In genomic region chr12:122021193-122021821, GRCh38 we compare ENCODE assay signal across 8 cellular contexts. TPM values are rescaled to one million over a fixed set of nuclear protein-coding genes. Genes with fewer than 3 reads are reported as not detected.
DNase-seq lines count a peak whose midpoint lies in the region; ATAC-seq and TF ChIP-seq lines count a peak whose summit lies in the region.

No MANE protein-coding gene starts in this region.

- DNase-seq in NCI-H82 (lab: John Stamatoyannopoulos, UW) (peak; percentile 46), NCI-H82 treated with DMSO at 0.1 percent for 48 hours (lab: John Stamatoyannopoulos, UW; ENCODE audit: unreplicated experiment) (no peak), choroid plexus epithelial cell (ENCODE audit: low read depth) (peak; percentile 13), right lobe of liver (peak in 1 of 3 donors; percentile 44), thoracic aorta (ENCODE audit: low spot score) (no peak), activated gamma-delta T cell (lab: John Stamatoyannopoulos, UW) (no peak)

- peak overlapping the region; percentile 97 for H3K4me2 ChIP-seq in OCI-LY3 (ENCODE audit: low read length)

- peak overlapping the region; percentile 77 for H3K9ac ChIP-seq in OCI-LY3 (ENCODE audit: low read length)

- H4K20me1 ChIP-seq in OCI-LY3 (ENCODE audit: insufficient read depth, low read length): peaks cover 2% of the 10 kb centered on the region; the same call in 1 of the 2 replicates

- H3K4me1 ChIP-seq in OCI-LY3 (ENCODE audit: low read length) (peaks cover 30% of the 10 kb centered on the region), right lobe of liver (peaks cover 0 to 18% (median 7%) of the 10 kb centered on the region in 4 donors), thoracic aorta (ENCODE audit: control insufficient read depth in 1 of 2, low read depth in 2 of 2) (peaks cover 11 to 20% of the 10 kb centered on the region in 2 donors)

- H3K27ac ChIP-seq in OCI-LY3 (ENCODE audit: low read length) (peak overlapping the region; percentile 80), right lobe of liver (peak overlapping the region in 2 of 3 donors; percentile 36 to 91), thoracic aorta (peak overlapping the region; percentile 63 to 79)

- intact Hi-C loops in right lobe of liver (cut with DNase I): no loop called here

- TF ChIP-seq CTCF in OCI-LY3 (IDR thresholded peaks at IDR 0.05; ENCODE audit: low read depth, low read length) (no peak), choroid plexus epithelial cell (conservative IDR thresholded peaks at IDR 0.05; ENCODE audit: low read depth, low read length) (no peak), right lobe of liver (IDR thresholded peaks at IDR 0.05) (no peak), thoracic aorta (IDR thresholded peaks at IDR 0.05) (no peak)

- 5% methylated on average over 8 of the region's 57 CpGs for WGBS in right lobe of liver (ENCODE audit: insufficient coverage, low coverage, low lambda C conversion rate, missing lambda C conversion rate)

- H3K4me3 ChIP-seq in OCI-LY3 (ENCODE audit: low read length): peak overlapping the region; percentile 82
- H3K4me3 ChIP-seq in choroid plexus epithelial cell (ENCODE audit: low read depth, low read length): peak overlapping the region; percentile 61
- H3K4me3 ChIP-seq in right lobe of liver: peak overlapping the region; percentile 50 to 70 (median 56)
- peak overlapping the region; percentile 78 for H3K4me3 ChIP-seq in thoracic aorta

- H3K27me3 ChIP-seq in OCI-LY3 (ENCODE audit: low read depth, low read length) (no peaks in the 10 kb centered on the region), right lobe of liver (no peaks in the 10 kb centered on the region), thoracic aorta (replicated peaks; ENCODE audit: insufficient read depth) (no peaks in the 10 kb centered on the region)

- H3K9me3 ChIP-seq in OCI-LY3 (ENCODE audit: insufficient read depth, low read length) (peaks cover 17% of the 10 kb centered on the region; the same call in 1 of the 2 replicates), right lobe of liver (no peaks in the 10 kb centered on the region), thoracic aorta (peaks cover 5% of the 10 kb centered on the region)

- H3K36me3 ChIP-seq in OCI-LY3 (replicated peaks; ENCODE audit: low read depth, low read length) (peaks cover 13% of the 10 kb centered on the region), right lobe of liver (no peaks in the 10 kb centered on the region), thoracic aorta (no peaks in the 10 kb centered on the region)

- no peak for TF ChIP-seq POLR2A in right lobe of liver (IDR thresholded peaks at IDR 0.05)

- H2AFZ ChIP-seq in OCI-LY3 (ENCODE audit: low read depth, low read length): peak overlapping the region; percentile 39; the same call in 1 of the 2 replicates

- no peak for ATAC-seq in right lobe of liver
- no peak for ATAC-seq in thoracic aorta (ENCODE audit: insufficient number of reproducible peaks, low FRiP score, low read depth)
- no peak for ATAC-seq in GM19328 (IDR thresholded peaks at IDR 0.05; ENCODE audit: unreplicated experiment)

- H3K79me2 ChIP-seq in OCI-LY3 (ENCODE audit: low read length): peaks cover 59% of the 10 kb centered on the region

RNA-seq across cellular contexts. Expression of gene BCL7A, which starts 0.4 kb away (rescaled TPM):
- total RNA-seq in right lobe of liver (1 to 10 TPM; 3.5 to 6.4 (median 4.6) TPM), thoracic aorta (10 to 100 TPM in 1 of 2 donors, 1 to 10 TPM in 1; 9.6 to 12.9 TPM)

RNA-seq across cellular contexts. Expression of gene MLXIP, which starts 57.2 kb away (rescaled TPM):
- total RNA-seq in right lobe of liver: 10 to 100 TPM; 13.9 to 45.9 (median 16.6) TPM
- 10 to 100 TPM; 35.5 to 50.3 TPM for total RNA-seq in thoracic aorta

Comparison
In these comparisons a context has a peak if more than half of its experiments do, and no peak if none do; other contexts are left out.
1. DNase-seq: peak in NCI-H82 (single experiment) and choroid plexus epithelial cell (single experiment); none in NCI-H82 treated with DMSO at 0.1 percent for 48 hours (single experiment), thoracic aorta (single experiment) and activated gamma-delta T cell (single experiment).
2. Peak in every context shown above with its lines, with median percentiles within 50 percentile points of each other: H3K27ac ChIP-seq and H3K4me3 ChIP-seq.